In the genomic region with DNA sequence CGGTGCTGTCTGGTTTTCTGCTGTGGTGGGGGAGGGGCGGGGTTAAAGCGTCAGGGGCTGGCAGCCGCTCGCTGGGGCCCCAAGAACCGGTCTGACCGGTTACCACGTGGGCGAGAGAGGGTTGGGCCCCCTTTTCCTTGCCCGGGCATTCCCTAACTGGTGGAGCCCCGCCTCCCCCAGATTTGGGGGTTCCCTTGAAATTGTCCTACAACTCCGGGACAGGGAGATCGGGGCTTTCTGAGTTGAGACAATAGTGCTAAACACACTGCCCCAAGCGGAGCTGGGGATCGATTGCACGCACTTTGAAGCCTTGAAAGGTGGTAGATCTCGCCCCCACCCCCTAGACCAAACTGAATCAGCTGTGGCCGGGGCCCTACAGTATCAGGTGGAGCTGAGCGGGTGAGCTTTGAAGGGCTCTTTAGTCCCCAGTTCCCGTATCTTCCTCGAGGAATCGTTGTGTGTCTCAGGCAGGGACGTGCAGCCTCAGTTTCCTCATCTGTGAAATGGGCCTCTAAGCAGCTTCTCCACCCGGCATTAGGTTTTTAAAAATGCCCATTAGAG, we compare ENCODE assay signal across 8 cellular contexts.
DNase-seq lines count a peak whose midpoint lies in the region; ATAC-seq lines count a peak whose summit lies in the region.

No MANE protein-coding gene starts in this region.

- no peaks in the 10 kb centered on the region for H3K36me3 ChIP-seq in endocrine pancreas (ENCODE audit: control insufficient read depth, insufficient read depth, low read length)
- no peaks in the 10 kb centered on the region for H3K36me3 ChIP-seq in mucosa of rectum (ENCODE audit: control insufficient read depth in 2 of 2, insufficient read depth in 2 of 2, low read length in 2 of 2)

- no peak for ATAC-seq in GM18520 (IDR thresholded peaks at IDR 0.05; ENCODE audit: unreplicated experiment)

- peak overlapping the region; percentile 94 to 98 for H3K27ac ChIP-seq in mucosa of rectum (ENCODE audit: low read depth in 2 of 2, low read length in 2 of 2)

- H3K4me3 ChIP-seq in endocrine pancreas (ENCODE audit: control insufficient read depth, insufficient read depth, low read length) (peak overlapping the region; percentile 41), mucosa of rectum (ENCODE audit: low read length in 2 of 2) (peak overlapping the region; percentile 74 to 97)

- DNase-seq in NCI-H345 (lab: John Stamatoyannopoulos, UW) = peak; percentile 25
- DNase-seq in NCI-H345 treated with DMSO at 0.1 percent for 48 hours (lab: John Stamatoyannopoulos, UW; ENCODE audit: unreplicated experiment) = no peak
- DNase-seq in NCI-H526 (lab: John Stamatoyannopoulos, UW) = peak; percentile 70 to 92
- peak; percentile 57 to 72 for DNase-seq in activated CD8-positive, alpha-beta memory T cell treated with anti-CD3 and anti-CD28 coated beads for 4 hours (ENCODE audit: low read depth in 2 of 2)
- peak; percentile 86 for DNase-seq in stimulated activated naive CD4-positive, alpha-beta T cell treated with Interleukin-2 at 50 U/mL for 16 hours (lab: John Stamatoyannopoulos, UW)

- H3K9ac ChIP-seq in endocrine pancreas (ENCODE audit: control insufficient read depth, insufficient read depth, low read length) = peak overlapping the region; percentile 14
- peak overlapping the region; percentile 97 to 99 for H3K9ac ChIP-seq in mucosa of rectum (ENCODE audit: low read depth in 1 of 2, low read length in 2 of 2)

- no peaks in the 10 kb centered on the region for H3K27me3 ChIP-seq in endocrine pancreas (ENCODE audit: control insufficient read depth, insufficient read depth, low read length)
- H3K27me3 ChIP-seq in mucosa of rectum (ENCODE audit: control insufficient read depth in 2 of 2, insufficient read depth in 2 of 2, low read length in 2 of 2) = no peaks in the 10 kb centered on the region

- H3K4me1 ChIP-seq in endocrine pancreas (ENCODE audit: control insufficient read depth, insufficient read depth, low read length) = no peaks in the 10 kb centered on the region
- H3K4me1 ChIP-seq in mucosa of rectum (ENCODE audit: control insufficient read depth in 2 of 2, insufficient read depth in 2 of 2, low read length in 2 of 2) = peaks cover 18 to 19% of the 10 kb centered on the region in 2 donors

- H3K9me3 ChIP-seq in endocrine pancreas (ENCODE audit: control insufficient read depth, low read length) (no peaks in the 10 kb centered on the region), mucosa of rectum (ENCODE audit: control insufficient read depth in 2 of 2, low read length in 2 of 2) (no peaks in the 10 kb centered on the region)
